Comparison of ENCODE assay signal across 9 cellular contexts in the genomic region with DNA sequence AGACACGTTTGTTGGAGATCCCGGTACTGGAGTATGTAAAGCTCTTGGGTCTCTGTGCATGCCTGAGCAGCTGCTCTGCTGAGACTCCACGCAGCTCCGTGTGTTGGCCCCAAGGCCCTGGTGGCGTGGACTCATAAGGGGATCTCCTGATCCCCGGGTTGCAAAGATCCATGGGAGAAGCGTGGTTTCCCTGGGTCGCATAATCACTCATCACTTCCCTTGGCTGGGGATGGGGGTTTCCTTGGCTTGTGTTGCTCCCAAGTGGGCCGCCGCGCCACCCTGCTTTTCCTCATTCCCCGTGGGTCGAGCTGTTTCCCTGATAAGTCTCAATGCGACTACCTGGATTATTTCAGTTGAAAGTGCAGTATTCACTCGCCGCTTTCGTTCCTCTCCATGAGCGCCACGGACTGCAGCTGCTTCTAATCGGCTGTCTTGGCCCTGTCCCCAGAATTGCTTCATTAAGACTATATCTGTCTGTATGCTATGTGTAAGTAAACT.
DNase-seq lines count a peak whose midpoint lies in the region; TF ChIP-seq lines count a peak whose summit lies in the region.
"Had no signal": no experiment of that assay in that cellular context is flagged by ENCODE, and none has a peak within 500 bp of the region (broad histone marks: within the 10 kb centered on the region; RNA-seq: fewer than 3 reads in every experiment).

No MANE protein-coding gene starts in this region.

- DNase-seq in NCI-H345 (lab: John Stamatoyannopoulos, UW) (peak; percentile 8), NCI-H345 treated with DMSO at 0.1 percent for 48 hours (lab: John Stamatoyannopoulos, UW; ENCODE audit: unreplicated experiment) (no peak), SK-N-DZ (ENCODE audit: low spot score) (peak; percentile 2), left ventricle myocardium inferior (no peak), spleen (peak; percentile 62), islet precursor cell (no peak), DMS79 (lab: John Stamatoyannopoulos, UW) (no peak), HK-2 (ENCODE audit: unreplicated experiment) (no peak)

- H3K9me3 ChIP-seq in left ventricle myocardium inferior (replicated peaks) (peaks cover 15% of the 10 kb centered on the region), spleen (no peaks in the 10 kb centered on the region)
- H3K9me3 ChIP-seq: upper lobe of left lung had no signal

- TF ChIP-seq CTCF in left ventricle myocardium inferior (IDR thresholded peaks at IDR 0.05; ENCODE audit: borderline replicate concordance) = no peak
- TF ChIP-seq CTCF in spleen (IDR thresholded peaks at IDR 0.05 in 8 of 11, conservative IDR thresholded peaks at IDR 0.05 in 3 of 11) = no peak

- TF ChIP-seq POLR2A in spleen (IDR thresholded peaks at IDR 0.05) = no peak

- H3K4me3 ChIP-seq in left ventricle myocardium inferior = peak overlapping the region; percentile 48
- no peak overlapping the region for H3K4me3 ChIP-seq in spleen
- H3K4me3 ChIP-seq: upper lobe of left lung had no signal

- H3K27me3 ChIP-seq in left ventricle myocardium inferior (ENCODE audit: low read depth) (no peaks in the 10 kb centered on the region), spleen (replicated peaks in 1 of 7) (no peaks in the 10 kb centered on the region)
- H3K27me3 ChIP-seq: upper lobe of left lung had no signal

- 73 to 87% (median 78%) methylated on average over 20 of the region's 20 CpGs for WGBS in spleen, 5 donors

- H3K27ac ChIP-seq in left ventricle myocardium inferior (replicated peaks) (peak overlapping the region; percentile 30), spleen (no peak overlapping the region)

- peaks cover 71% of the 10 kb centered on the region for H3K4me1 ChIP-seq in left ventricle myocardium inferior
- peaks cover 10 to 96% (median 51%) of the 10 kb centered on the region in 6 donors for H3K4me1 ChIP-seq in spleen

- H3K36me3 ChIP-seq in left ventricle myocardium inferior (no peaks in the 10 kb centered on the region), spleen (peaks cover 0 to 22% (median 0%) of the 10 kb centered on the region in 6 donors)

- intact Hi-C loops in left ventricle myocardium inferior (cut with micrococcal nuclease) (no loop called here), spleen (cut with DNase I; ENCODE audit: low total_unique reads) (no loop called here)

Comparison
In these comparisons a context has a peak if more than half of its experiments do, and no peak if none do; other contexts are left out.
1. DNase-seq: peak in NCI-H345 (single experiment), SK-N-DZ (single experiment) and spleen (single experiment); none in NCI-H345 treated with DMSO at 0.1 percent for 48 hours (single experiment), left ventricle myocardium inferior (single experiment), islet precursor cell (single experiment), DMS79 (single experiment) and HK-2 (single experiment).